Comparison of ENCODE assay signal across 8 cellular contexts in the genomic region with DNA sequence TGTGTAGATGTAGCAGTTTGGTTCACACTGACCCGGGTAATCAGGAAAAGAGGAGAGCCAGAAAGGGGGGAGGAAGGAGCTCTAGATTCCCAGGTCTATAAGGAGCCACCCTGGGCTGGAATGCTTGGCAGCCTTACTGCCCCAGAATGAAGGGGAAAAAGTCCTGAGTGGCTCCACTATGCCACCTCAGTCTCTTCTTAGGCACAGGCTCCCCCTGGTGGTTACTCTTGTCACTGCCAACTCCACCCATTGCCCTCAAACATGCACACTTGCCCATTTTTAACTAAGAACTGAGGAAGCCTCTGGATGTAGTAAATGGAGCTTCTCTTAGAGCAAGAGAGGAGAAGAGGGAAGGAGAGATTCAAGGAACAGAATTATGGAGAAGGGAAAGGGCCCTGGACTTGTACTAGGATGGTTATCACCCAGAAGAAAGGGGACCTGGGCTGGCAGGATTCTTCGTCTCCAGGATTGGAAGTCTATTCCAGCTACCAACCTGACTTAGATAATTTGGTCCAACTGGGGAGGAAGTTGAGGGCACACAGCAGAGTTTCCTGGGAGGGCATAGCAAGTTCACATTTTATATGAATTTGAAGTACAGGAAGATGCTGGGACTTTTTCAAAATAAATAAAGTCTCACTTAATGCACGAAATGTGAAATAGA. TPM values are rescaled to one million over a fixed set of nuclear protein-coding genes. Genes with fewer than 3 reads are reported as not detected.
A peak's percentile ranks its signal among the peaks of the same experiment; 100 is the strongest.
DNase-seq lines count a peak whose midpoint lies in the region; ATAC-seq and TF ChIP-seq lines count a peak whose summit lies in the region.

No MANE protein-coding gene starts in this region.

- no peaks in the 10 kb centered on the region for H3K27me3 ChIP-seq in DND-41 (ENCODE audit: insufficient read depth, low read length, poor library complexity)
- no peaks in the 10 kb centered on the region for H3K27me3 ChIP-seq in naive thymus-derived CD4-positive, alpha-beta T cell (ENCODE audit: control insufficient read depth in 2 of 2, insufficient read depth in 2 of 2, low read length in 2 of 2)

- H3K4me1 Mint-ChIP-seq in naive thymus-derived CD4-positive, alpha-beta T cell = peaks cover 0 to 16% (median 13%) of the 10 kb centered on the region in 7 donors
- H3K4me1 Mint-ChIP-seq in stimulated activated effector memory CD8-positive, alpha-beta T cell treated with anti-CD3 and anti-CD28 coated beads, Interleukin-12 subunit alpha, Interleukin-12 subunit beta, amount 100 ng/mL, for 72 hours = no peaks in the 10 kb centered on the region

- POLR2A ChIA-PET in OCI-LY7 (lab: Charles Lee) = interaction anchor here (0.6 to 1.3 kb wide), 3 partner anchors 10 to 20 kb away, joined by 3 to 14 read pairs (median 4); no protein-coding TSS in a partner anchor
- POLR2A ChIA-PET in naive thymus-derived CD4-positive, alpha-beta T cell (lab: Charles Lee) = interaction anchor here (1.5 to 2.6 kb wide), 2 partner anchors 17 to 41 kb away, joined by 4 to 11 read pairs; partner anchors contain the start of gene ARMH3

- H3K9me3 ChIP-seq in DND-41 (ENCODE audit: insufficient read depth, low read length, severe bottlenecking) (no peaks in the 10 kb centered on the region), OCI-LY7 (ENCODE audit: low read length) (no peaks in the 10 kb centered on the region)
- no peaks in the 10 kb centered on the region for H3K9me3 ChIP-seq in naive thymus-derived CD4-positive, alpha-beta T cell (ENCODE audit: control insufficient read depth in 2 of 3, low read length in 3 of 3)

- H3K27me3 Mint-ChIP-seq in naive thymus-derived CD4-positive, alpha-beta T cell = no peaks in the 10 kb centered on the region

- H3K9ac ChIP-seq in DND-41 (ENCODE audit: low read depth, low read length) = no peak overlapping the region

- peaks cover 0 to 1% (median 0%) of the 10 kb centered on the region in 5 donors for H3K36me3 Mint-ChIP-seq in naive thymus-derived CD4-positive, alpha-beta T cell
- peaks cover 10% of the 10 kb centered on the region for H3K36me3 Mint-ChIP-seq in stimulated activated effector memory CD8-positive, alpha-beta T cell treated with anti-CD3 and anti-CD28 coated beads, Interleukin-12 subunit alpha, Interleukin-12 subunit beta, amount 100 ng/mL, for 72 hours

- TF ChIP-seq CTCF in DND-41 (IDR thresholded peaks at IDR 0.05; ENCODE audit: borderline replicate concordance, extremely low read depth, low read length, poor library complexity, severe bottlenecking) (peak; percentile 99), OCI-LY7 (conservative IDR thresholded peaks at IDR 0.05; ENCODE audit: low read length) (peak; percentile 98)

- H3K4me1 ChIP-seq in DND-41 (ENCODE audit: insufficient read depth, low read length) (no peaks in the 10 kb centered on the region), OCI-LY7 (ENCODE audit: insufficient read depth, low read length, poor library complexity, severe bottlenecking) (no peaks in the 10 kb centered on the region)
- no peaks in the 10 kb centered on the region for H3K4me1 ChIP-seq in naive thymus-derived CD4-positive, alpha-beta T cell (ENCODE audit: control insufficient read depth in 2 of 2, insufficient read depth in 2 of 2, low read length in 2 of 2)

- H2AFZ ChIP-seq in DND-41 (ENCODE audit: low read depth, low read length) (no peak overlapping the region), OCI-LY7 (ENCODE audit: low read length) (no peak overlapping the region)

- peak overlapping the region in 1 of 9 donors; percentile 13 for H3K27ac Mint-ChIP-seq in naive thymus-derived CD4-positive, alpha-beta T cell
- no peak overlapping the region for H3K27ac Mint-ChIP-seq in stimulated activated effector memory CD8-positive, alpha-beta T cell treated with anti-CD3 and anti-CD28 coated beads, Interleukin-12 subunit alpha, Interleukin-12 subunit beta, amount 100 ng/mL, for 72 hours

- no peak overlapping the region for H3K4me2 ChIP-seq in DND-41 (ENCODE audit: insufficient read depth, low read length)
- no peak overlapping the region for H3K4me2 ChIP-seq in OCI-LY7 (ENCODE audit: low read length)

- DNase-seq in DND-41 = peak; percentile 81
- peak; percentile 78 for DNase-seq in HuH-7.5 (ENCODE audit: low spot score)
- DNase-seq in OCI-LY7 (ENCODE audit: low spot score) = peak; percentile 81
- DNase-seq in activated CD8-positive, alpha-beta memory T cell treated with anti-CD3 and anti-CD28 coated beads, Interleukin-2, amount 50 U/mL, for 48 hours = peak; percentile 89
- DNase-seq in erythroblast (lab: John Stamatoyannopoulos, UW) = peak; percentile 80 to 91
- DNase-seq in naive thymus-derived CD4-positive, alpha-beta T cell = peak; percentile 54 to 81 (median 73)
- DNase-seq in stimulated activated effector memory CD8-positive, alpha-beta T cell treated with anti-CD3 and anti-CD28 coated beads, Interleukin-12 subunit alpha, Interleukin-12 subunit beta, amount 100 ng/mL, for 72 hours (ENCODE audit: low spot score in 2 of 2) = peak; percentile 74 to 91

- peaks cover 0 to 1% (median 0%) of the 10 kb centered on the region in 11 donors for H3K9me3 Mint-ChIP-seq in naive thymus-derived CD4-positive, alpha-beta T cell
- no peaks in the 10 kb centered on the region for H3K9me3 Mint-ChIP-seq in stimulated activated effector memory CD8-positive, alpha-beta T cell treated with anti-CD3 and anti-CD28 coated beads, Interleukin-12 subunit alpha, Interleukin-12 subunit beta, amount 100 ng/mL, for 72 hours

- no peak overlapping the region for H3K4me3 Mint-ChIP-seq in naive thymus-derived CD4-positive, alpha-beta T cell
- no peak overlapping the region for H3K4me3 Mint-ChIP-seq in stimulated activated effector memory CD8-positive, alpha-beta T cell treated with anti-CD3 and anti-CD28 coated beads, Interleukin-12 subunit alpha, Interleukin-12 subunit beta, amount 100 ng/mL, for 72 hours

- H3K79me2 ChIP-seq in DND-41 (ENCODE audit: insufficient read depth, low read length) (0 out of 2 replicates have a peak, but pooled peaks cover 2% of the 10 kb centered on the region), OCI-LY7 (ENCODE audit: insufficient read depth, low read depth, low read length) (no peaks in the 10 kb centered on the region)

- peaks cover 10% of the 10 kb centered on the region; the same call in 1 of the 2 replicates for H4K20me1 ChIP-seq in DND-41 (ENCODE audit: insufficient read depth, low read length)
- H4K20me1 ChIP-seq in OCI-LY7 (ENCODE audit: insufficient read depth, low read length) = no peaks in the 10 kb centered on the region

- peak; percentile 97 for ATAC-seq in DND-41 (ENCODE audit: insufficient read depth, low read depth)
- peak; percentile 94 for ATAC-seq in naive thymus-derived CD4-positive, alpha-beta T cell
- peak; percentile 87 for ATAC-seq in stimulated activated effector memory CD8-positive, alpha-beta T cell treated with anti-CD3 and anti-CD28 coated beads, Interleukin-12 subunit alpha, Interleukin-12 subunit beta, amount 100 ng/mL, for 72 hours
- no peak for ATAC-seq in HG03342 (IDR thresholded peaks at IDR 0.05; ENCODE audit: unreplicated experiment)

- CTCF ChIA-PET in OCI-LY7 (lab: Charles Lee; ENCODE audit: unreplicated experiment) = interaction anchor here (0.5 to 0.8 kb wide), 2 partner anchors 170 to 231 kb away, joined by 3 read pairs; no protein-coding TSS in a partner anchor
- CTCF ChIA-PET in naive thymus-derived CD4-positive, alpha-beta T cell (lab: Charles Lee) = interaction anchor here (0.6 to 3.1 kb wide), 19 partner anchors 10 to 292 kb away, joined by 3 to 19 read pairs (median 4); no protein-coding TSS in a partner anchor

- BruUV-seq in OCI-LY7 (replicated peaks; lab: Mats Ljungman, UMichigan) = no TSS peak

- intact Hi-C loops in OCI-LY7 (cut with micrococcal nuclease; ENCODE audit: unreplicated experiment) = loop anchor here (1.0 to 5.0 kb wide), 4 partner anchors 56 to 291 kb away; partner anchors contain the start of gene NPM3
- intact Hi-C loops in naive thymus-derived CD4-positive, alpha-beta T cell (cut with micrococcal nuclease) = loop anchor here (1.0 to 5.0 kb wide), 12 partner anchors 8 to 912 kb away; partner anchors contain the start of genes ARMH3 (in 1 of the 2) and HPS6 (in 1 of the 2)

- H3K27ac ChIP-seq in DND-41 (ENCODE audit: low read length) = no peak overlapping the region
- H3K27ac ChIP-seq in OCI-LY7 (ENCODE audit: low read depth, low read length, poor library complexity, severe bottlenecking) = no peak overlapping the region
- H3K27ac ChIP-seq in naive thymus-derived CD4-positive, alpha-beta T cell (ENCODE audit: low read depth, low read length) = no peak overlapping the region

- H3K36me3 ChIP-seq in DND-41 (ENCODE audit: insufficient read depth, low read length) (0 out of 2 replicates have a peak, but pooled peaks cover 10% of the 10 kb centered on the region), OCI-LY7 (ENCODE audit: insufficient read depth, low read length) (peaks cover 13% of the 10 kb centered on the region; the same call in 1 of the 2 replicates)
- H3K36me3 ChIP-seq in naive thymus-derived CD4-positive, alpha-beta T cell (ENCODE audit: control insufficient read depth in 2 of 3, insufficient read depth in 3 of 3, low read length in 3 of 3) = peaks cover 0 to 6% (median 0%) of the 10 kb centered on the region in 3 experiments

- no peaks in the 10 kb centered on the region for H3K9me2 ChIP-seq in OCI-LY7 (ENCODE audit: insufficient read depth, low read length)

- no peak for TF ChIP-seq POLR2A in erythroblast (IDR thresholded peaks at IDR 0.05; ENCODE audit: low read length)

- H3K4me3 ChIP-seq in DND-41 (ENCODE audit: low read depth in 1 of 2, low read length in 2 of 2) (no peak overlapping the region), OCI-LY7 (ENCODE audit: low read depth, low read length, poor library complexity, severe bottlenecking) (no peak overlapping the region)
- H3K4me3 ChIP-seq in naive thymus-derived CD4-positive, alpha-beta T cell (ENCODE audit: low read length) = no peak overlapping the region

RNA-seq across cellular contexts. Expression of gene HPS6, which starts 7.8 kb away (rescaled TPM):
- 23.8 and 28.2 TPM in 2 replicates for total RNA-seq in OCI-LY7 (2014; rRNA removed; shearing (Covaris generic))
- 19.2 and 21.7 TPM in 2 replicates for total RNA-seq in OCI-LY7 (2022)
- total RNA-seq in naive thymus-derived CD4-positive, alpha-beta T cell = 10 to 100 TPM; 12.1 to 24.2 (median 20.9) TPM
- 10 to 100 TPM; 13.8 to 29.9 TPM for polyA plus RNA-seq in naive thymus-derived CD4-positive, alpha-beta T cell

RNA-seq across cellular contexts. Expression of gene ARMH3, which starts 17.0 kb away (rescaled TPM):
- total RNA-seq in OCI-LY7 (2014; rRNA removed; shearing (Covaris generic)) = 5.7 and 7.9 TPM in 2 replicates
- total RNA-seq in OCI-LY7 (2022) = 19.3 and 24.3 TPM in 2 replicates
- 10 to 100 TPM; 26.7 to 34.0 (median 28.8) TPM for total RNA-seq in naive thymus-derived CD4-positive, alpha-beta T cell
- polyA plus RNA-seq in naive thymus-derived CD4-positive, alpha-beta T cell = 10 to 100 TPM; 19.7 to 22.5 TPM

RNA-seq across cellular contexts. Expression of gene LDB1, which starts 47.2 kb away (rescaled TPM):
- 50.8 and 58.6 TPM in 2 replicates for total RNA-seq in OCI-LY7 (2014; rRNA removed; shearing (Covaris generic))
- 60.9 and 64.8 TPM in 2 replicates for total RNA-seq in OCI-LY7 (2022)
- total RNA-seq in naive thymus-derived CD4-positive, alpha-beta T cell = 100 to 1,000 TPM; 101 to 152 (median 115) TPM
- polyA plus RNA-seq in naive thymus-derived CD4-positive, alpha-beta T cell = 10 to 100 TPM; 26.2 to 45.8 TPM

RNA-seq across cellular contexts. Expression of gene PPRC1, which starts 59.8 kb away (rescaled TPM):
- total RNA-seq in OCI-LY7 (2014; rRNA removed; shearing (Covaris generic)) = 29.8 and 47.1 TPM in 2 replicates
- total RNA-seq in OCI-LY7 (2022) = 70.0 and 77.2 TPM in 2 replicates
- total RNA-seq in naive thymus-derived CD4-positive, alpha-beta T cell = 10 to 100 TPM; 33.7 to 56.5 (median 40.6) TPM
- 10 to 100 TPM in 1 of 2 donors, 1 to 10 TPM in 1; 9.7 to 31.0 TPM for polyA plus RNA-seq in naive thymus-derived CD4-positive, alpha-beta T cell
